ENCODE assay signal across 9 cellular contexts in the genomic region with DNA sequence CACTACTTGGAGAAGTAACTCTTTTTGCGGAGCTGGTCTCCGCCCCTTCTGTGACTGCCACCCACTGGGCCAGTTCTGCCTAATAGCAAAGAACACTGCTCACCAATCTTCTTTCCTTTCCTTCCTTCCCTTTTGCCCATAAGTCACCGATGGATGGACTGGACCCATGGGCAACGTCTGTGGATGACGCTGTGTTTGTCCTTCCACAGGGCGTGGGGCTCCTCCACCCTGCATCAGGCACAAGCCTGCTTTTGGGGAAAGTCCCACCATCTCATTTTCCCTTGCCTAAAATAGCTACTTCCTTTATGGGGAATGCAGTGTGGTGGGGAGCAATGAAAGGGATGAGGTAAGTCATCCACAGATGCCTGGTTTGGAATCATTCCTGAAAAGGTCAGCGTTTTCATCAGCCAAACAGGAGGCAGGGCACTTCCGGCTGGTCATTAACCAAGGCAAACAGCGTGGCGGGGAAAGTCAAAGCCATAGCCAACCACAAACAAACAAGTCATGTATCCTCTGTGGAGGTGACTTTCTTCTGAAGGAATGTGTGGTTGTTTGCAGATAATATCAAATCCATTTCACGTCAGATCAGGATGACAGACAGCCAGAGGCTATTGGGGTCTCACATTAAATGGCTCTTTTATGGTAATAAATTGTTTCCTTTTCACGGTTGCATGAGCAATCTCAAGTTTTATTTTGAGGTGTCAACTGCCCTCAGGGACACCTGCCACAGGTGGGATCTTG. TPM values are rescaled to one million over a fixed set of nuclear protein-coding genes. Genes with fewer than 3 reads are reported as not detected.
DNase-seq lines count a peak whose midpoint lies in the region; ATAC-seq and TF ChIP-seq lines count a peak whose summit lies in the region.
"Had no signal": no experiment of that assay in that cellular context is flagged by ENCODE, and none has a peak within 500 bp of the region (broad histone marks: within the 10 kb centered on the region; RNA-seq: fewer than 3 reads in every experiment).

No MANE protein-coding gene starts in this region.

- 49% methylated on average over 12 of the region's 12 CpGs for WGBS in right cardiac atrium
- WGBS in thyroid gland, 2 donors, result 60 to 68% methylated on average over 12 of the region's 12 CpGs

- TF ChIP-seq POLR2A in thyroid gland (IDR thresholded peaks at IDR 0.05), result no peak

- peak; percentile 95 to 96 for DNase-seq in SJSA1 (ENCODE audit: low read depth in 1 of 2, low spot score in 2 of 2)
- DNase-seq in right cardiac atrium, result no peak
- peak; percentile 29 to 50 for DNase-seq in thyroid gland
- no peak for DNase-seq in activated CD8-positive, alpha-beta memory T cell treated with anti-CD3 and anti-CD28 coated beads for 24 hours
- DNase-seq in activated CD8-positive, alpha-beta memory T cell treated with anti-CD3 and anti-CD28 coated beads, Interleukin-2, amount 50 U/mL, for 4 hours, result no peak
- DNase-seq: stimulated activated CD4-positive, alpha-beta T cell treated with anti-CD3 and anti-CD28 coated beads, Interleukin-4, amount 100 ng/mL, for 1 hour had no signal

- peak; percentile 20 to 80 for ATAC-seq in right cardiac atrium
- no peak for ATAC-seq in HG03280 (IDR thresholded peaks at IDR 0.05; ENCODE audit: unreplicated experiment)

- H3K4me1 ChIP-seq in HEK293 (ENCODE audit: control insufficient read depth, insufficient read depth, low read length), result peaks cover 12% of the 10 kb centered on the region
- peaks cover 56% of the 10 kb centered on the region for H3K4me1 ChIP-seq in SJSA1 (replicated peaks)
- no peaks in the 10 kb centered on the region for H3K4me1 ChIP-seq in right cardiac atrium (ENCODE audit: control insufficient read depth, insufficient read depth, low read length)
- peaks cover 46 to 73% of the 10 kb centered on the region in 2 donors for H3K4me1 ChIP-seq in thyroid gland

- intact Hi-C loops in right cardiac atrium (cut with DNase I) (no loop called here), thyroid gland (cut with DNase I) (no loop called here)

- H3K36me3 ChIP-seq in HEK293 (ENCODE audit: control insufficient read depth in 2 of 2, insufficient read depth in 1 of 2, low read length in 2 of 2), result no peaks in the 10 kb centered on the region
- H3K36me3 ChIP-seq in SJSA1, result no peaks in the 10 kb centered on the region
- H3K36me3 ChIP-seq in thyroid gland, result no peaks in the 10 kb centered on the region

- H3K27ac ChIP-seq in HEK293 (ENCODE audit: extremely low read depth, low read depth, low read length), result peak overlapping the region; percentile 38; the same call in 1 of the 2 replicates
- H3K27ac ChIP-seq in SJSA1, result peak overlapping the region; percentile 72
- H3K27ac ChIP-seq in right cardiac atrium (ENCODE audit: low read length), result no peak overlapping the region
- peak overlapping the region; percentile 85 to 91 (median 88) for H3K27ac ChIP-seq in thyroid gland
- H3K27ac ChIP-seq: SK-N-MC had no signal

- POLR2A ChIA-PET in HEK293 (lab: Yijun Ruan, JAX), result interaction anchor here (0.9 to 2.4 kb wide), 4 partner anchors 11 to 50 kb away, joined by 3 to 12 read pairs (median 8); partner anchors contain the start of genes MED9 and RASD1

- CTCF ChIA-PET in HEK293 (lab: Yijun Ruan, JAX), result interaction anchor here (0.6 to 1.6 kb wide), 5 partner anchors 11 to 264 kb away, joined by 3 to 5 read pairs (median 4); no protein-coding TSS in a partner anchor

- H3K27me3 ChIP-seq in SJSA1 (replicated peaks), result no peaks in the 10 kb centered on the region
- no peaks in the 10 kb centered on the region for H3K27me3 ChIP-seq in right cardiac atrium (ENCODE audit: control insufficient read depth, insufficient read depth)
- H3K27me3 ChIP-seq in thyroid gland, result no peaks in the 10 kb centered on the region

- H3K9me3 ChIP-seq in HEK293 (ENCODE audit: control insufficient read depth, insufficient read depth, low read depth, low read length) (no peaks in the 10 kb centered on the region), SJSA1 (replicated peaks) (no peaks in the 10 kb centered on the region), right cardiac atrium (ENCODE audit: control insufficient read depth, low read length) (no peaks in the 10 kb centered on the region), thyroid gland (no peaks in the 10 kb centered on the region)

- H3K4me3 ChIP-seq in HEK293 (ENCODE audit: low read depth, low read length) (no peak overlapping the region), SJSA1 (peak overlapping the region; percentile 0; the same call in 1 of the 2 replicates), right cardiac atrium (ENCODE audit: low read length) (no peak overlapping the region), thyroid gland (replicated peaks in 1 of 3) (no peak overlapping the region)
- H3K4me3 ChIP-seq: SK-N-MC had no signal

- TF ChIP-seq CTCF in HEK293 (tag by site-specific recombination; IDR thresholded peaks at IDR 0.05), result no peak
- TF ChIP-seq CTCF in thyroid gland (IDR thresholded peaks at IDR 0.05), result no peak

TF ChIP-seq in HEK293, 187 proteins besides CTCF, POLR2A, EP300 and RAD21 (continues in another document):
- TF ChIP-seq, protein P1, sequence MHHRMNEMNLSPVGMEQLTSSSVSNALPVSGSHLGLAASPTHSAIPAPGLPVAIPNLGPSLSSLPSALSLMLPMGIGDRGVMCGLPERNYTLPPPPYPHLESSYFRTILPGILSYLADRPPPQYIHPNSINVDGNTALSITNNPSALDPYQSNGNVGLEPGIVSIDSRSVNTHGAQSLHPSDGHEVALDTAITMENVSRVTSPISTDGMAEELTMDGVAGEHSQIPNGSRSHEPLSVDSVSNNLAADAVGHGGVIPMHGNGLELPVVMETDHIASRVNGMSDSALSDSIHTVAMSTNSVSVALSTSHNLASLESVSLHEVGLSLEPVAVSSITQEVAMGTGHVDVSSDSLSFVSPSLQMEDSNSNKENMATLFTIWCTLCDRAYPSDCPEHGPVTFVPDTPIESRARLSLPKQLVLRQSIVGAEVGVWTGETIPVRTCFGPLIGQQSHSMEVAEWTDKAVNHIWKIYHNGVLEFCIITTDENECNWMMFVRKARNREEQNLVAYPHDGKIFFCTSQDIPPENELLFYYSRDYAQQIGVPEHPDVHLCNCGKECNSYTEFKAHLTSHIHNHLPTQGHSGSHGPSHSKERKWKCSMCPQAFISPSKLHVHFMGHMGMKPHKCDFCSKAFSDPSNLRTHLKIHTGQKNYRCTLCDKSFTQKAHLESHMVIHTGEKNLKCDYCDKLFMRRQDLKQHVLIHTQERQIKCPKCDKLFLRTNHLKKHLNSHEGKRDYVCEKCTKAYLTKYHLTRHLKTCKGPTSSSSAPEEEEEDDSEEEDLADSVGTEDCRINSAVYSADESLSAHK (tag by site-specific recombination; IDR thresholded peaks at IDR 0.05), result no peak
- TF ChIP-seq HIC1 (tag by site-specific recombination; IDR thresholded peaks at IDR 0.05), result 0 out of 2 replicates have a peak, but pooled peaks have one; percentile 13
- TF ChIP-seq ZBTB7A (tag by site-specific recombination; IDR thresholded peaks at IDR 0.05; ENCODE audit: low read depth), result no peak
- no peak for TF ChIP-seq ZBTB17 (tag by site-specific recombination; IDR thresholded peaks at IDR 0.05)
- TF ChIP-seq SCRT1 (tag by site-specific recombination; IDR thresholded peaks at IDR 0.05; ENCODE audit: borderline replicate concordance), result no peak
- TF ChIP-seq ZNF777 (tag by site-specific recombination; IDR thresholded peaks at IDR 0.05; ENCODE audit: borderline replicate concordance), result no peak
- peak; percentile 71 for TF ChIP-seq OSR2 (tag by site-specific recombination; IDR thresholded peaks at IDR 0.05)
- no peak for TF ChIP-seq ZNF658 (tag by site-specific recombination; IDR thresholded peaks at IDR 0.05)
- TF ChIP-seq ZXDB (tag by site-specific recombination; IDR thresholded peaks at IDR 0.05), result no peak
- TF ChIP-seq ZNF175 (tag by site-specific recombination; IDR thresholded peaks at IDR 0.05), result no peak
- peak; percentile 82 for TF ChIP-seq MZF1 (tag by site-specific recombination; IDR thresholded peaks at IDR 0.05; ENCODE audit: borderline replicate concordance)
- no peak for TF ChIP-seq YY1 (tag by site-specific recombination; IDR thresholded peaks at IDR 0.05)
- no peak for TF ChIP-seq ZBTB6 (tag by site-specific recombination; IDR thresholded peaks at IDR 0.05)
- TF ChIP-seq KLF8 (tag by site-specific recombination; IDR thresholded peaks at IDR 0.05), result no peak
- TF ChIP-seq SP7 (tag by site-specific recombination; IDR thresholded peaks at IDR 0.05), result peak; percentile 46; the same call in 1 of the 2 replicates

RNA-seq across cellular contexts. Expression of gene MED9, which starts 30.7 kb away (rescaled TPM):
- total RNA-seq in SJSA1 (2014; rRNA removed; shearing (Covaris generic)), result 8.6 and 13.1 TPM in 2 replicates
- total RNA-seq in right cardiac atrium (10 to 100 TPM; 30.7 to 35.6 (median 32.6) TPM), thyroid gland (10 to 100 TPM; 27.9 to 35.4 (median 30.8) TPM)
- polyA plus RNA-seq in right cardiac atrium, result 38.5 TPM

RNA-seq across cellular contexts. Expression of gene RASD1, which starts 50.1 kb away (rescaled TPM):
- 0.28 and 1.3 TPM in 2 replicates for total RNA-seq in SJSA1 (2014; rRNA removed; shearing (Covaris generic))
- total RNA-seq in right cardiac atrium, result 10 to 100 TPM; 18.7 to 63.8 (median 39.9) TPM
- polyA plus RNA-seq in right cardiac atrium, result 66.2 TPM
- 100 to 1,000 TPM; 114 to 149 (median 141) TPM for total RNA-seq in thyroid gland

Comparison
In these comparisons a context has a peak if more than half of its experiments do, and no peak if none do; other contexts are left out.
1. DNase-seq: peak in SJSA1 (2 of 2) and thyroid gland (2 of 2); none in right cardiac atrium (0 of 3), activated CD8-positive, alpha-beta memory T cell treated with anti-CD3 and anti-CD28 coated beads for 24 hours (single experiment) and activated CD8-positive, alpha-beta memory T cell treated with anti-CD3 and anti-CD28 coated beads, Interleukin-2, amount 50 U/mL, for 4 hours (single experiment).